ENCODE assay signal across 11 cellular contexts in genomic region chr3:197953325-197953724, GRCh38. TPM values are rescaled to one million over a fixed set of nuclear protein-coding genes. Genes with fewer than 3 reads are reported as not detected.
DNase-seq lines count a peak whose midpoint lies in the region; ATAC-seq and TF ChIP-seq lines count a peak whose summit lies in the region.
"Had no signal": no experiment of that assay in that cellular context is flagged by ENCODE, and none has a peak within 500 bp of the region (broad histone marks: within the 10 kb centered on the region; RNA-seq: fewer than 3 reads in every experiment).

No MANE protein-coding gene starts in this region.

- H3K27me3 Mint-ChIP-seq in activated CD8-positive, alpha-beta T cell treated with anti-CD3 and anti-CD28 coated beads for 36 hours = no peaks in the 10 kb centered on the region
- H3K27me3 Mint-ChIP-seq in memory B cell = no peaks in the 10 kb centered on the region

- H3K27me3 ChIP-seq in AG04450 (ENCODE audit: control insufficient read depth, insufficient read depth, low read length) = no peaks in the 10 kb centered on the region

- H3K9me3 Mint-ChIP-seq in activated CD8-positive, alpha-beta T cell treated with anti-CD3 and anti-CD28 coated beads for 36 hours = no peaks in the 10 kb centered on the region
- H3K9me3 Mint-ChIP-seq in memory B cell = no peaks in the 10 kb centered on the region

- H3K4me1 Mint-ChIP-seq in activated CD8-positive, alpha-beta T cell treated with anti-CD3 and anti-CD28 coated beads for 36 hours (ENCODE audit: low read depth) = peaks cover 48% of the 10 kb centered on the region
- peaks cover 20% of the 10 kb centered on the region for H3K4me1 Mint-ChIP-seq in memory B cell

- H3K4me3 ChIP-seq in AG04450 (ENCODE audit: low read depth, low read length) = peak overlapping the region; percentile 1; the same call in 1 of the 2 replicates

- H3K27ac Mint-ChIP-seq in activated CD8-positive, alpha-beta T cell treated with anti-CD3 and anti-CD28 coated beads for 36 hours = peak overlapping the region; percentile 82
- peak overlapping the region; percentile 51 for H3K27ac Mint-ChIP-seq in memory B cell

- intact Hi-C loops in activated CD8-positive, alpha-beta T cell treated with anti-CD3 and anti-CD28 coated beads for 36 hours (cut with micrococcal nuclease) = no loop called here

- no peak overlapping the region for H3K27ac ChIP-seq in AG04450 (ENCODE audit: low read depth, low read length)
- H3K27ac ChIP-seq: parathyroid adenoma had no signal

- POLR2A ChIA-PET in AG04450 (lab: Yijun Ruan, JAX) = no interaction called here
- POLR2A ChIA-PET in activated CD8-positive, alpha-beta T cell treated with anti-CD3 and anti-CD28 coated beads for 36 hours (lab: Charles Lee) = interaction anchor here (0.6 to 3.3 kb wide), 5 partner anchors 8 to 46 kb away, joined by 3 to 14 read pairs (median 3); no protein-coding TSS in a partner anchor

- peaks cover 74% of the 10 kb centered on the region for H3K36me3 Mint-ChIP-seq in activated CD8-positive, alpha-beta T cell treated with anti-CD3 and anti-CD28 coated beads for 36 hours (ENCODE audit: low read depth)
- H3K36me3 Mint-ChIP-seq in memory B cell = peaks cover 31% of the 10 kb centered on the region

- no peak for TF ChIP-seq CTCF in AG04450 (IDR thresholded peaks at IDR 0.05; ENCODE audit: low read depth, low read length)
- no peak for TF ChIP-seq CTCF in activated CD8-positive, alpha-beta T cell treated with anti-CD3 and anti-CD28 coated beads for 36 hours (IDR thresholded peaks at IDR 0.05)

- H3K9me3 ChIP-seq in AG04450 (ENCODE audit: control insufficient read depth, insufficient read depth, low read length) = no peaks in the 10 kb centered on the region

- peak; percentile 17 for ATAC-seq in activated CD8-positive, alpha-beta T cell treated with anti-CD3 and anti-CD28 coated beads for 36 hours
- ATAC-seq in memory B cell (ENCODE audit: low read depth) = no peak
- ATAC-seq in HG03354 (IDR thresholded peaks at IDR 0.05; ENCODE audit: poor library complexity, severe bottlenecking, unreplicated experiment) = no peak
- no peak for ATAC-seq in GM19035 (IDR thresholded peaks at IDR 0.05; ENCODE audit: unreplicated experiment)

- CTCF ChIA-PET in AG04450 (lab: Charles Lee) = no interaction called here
- CTCF ChIA-PET in activated CD8-positive, alpha-beta T cell treated with anti-CD3 and anti-CD28 coated beads for 36 hours (lab: Charles Lee) = interaction anchor here (2.2 kb wide), 1 partner anchor 48 kb away, joined by 11 read pairs; no protein-coding TSS in a partner anchor

- peak overlapping the region; percentile 95 for H3K4me3 Mint-ChIP-seq in activated CD8-positive, alpha-beta T cell treated with anti-CD3 and anti-CD28 coated beads for 36 hours
- no peak overlapping the region for H3K4me3 Mint-ChIP-seq in memory B cell

- DNase-seq in AG04450 (ENCODE audit: low read depth, low spot score) (no peak), ELR (ENCODE audit: low read depth) (peak; percentile 7), memory B cell (ENCODE audit: low spot score in 2 of 2) (no peak), SW480 (ENCODE audit: low spot score) (no peak)
- no peak for DNase-seq in activated CD8-positive, alpha-beta T cell treated with anti-CD3 and anti-CD28 coated beads for 36 hours
- no peak for DNase-seq in activated CD4-positive, CD25-positive, alpha-beta regulatory T cell treated with anti-CD3 and anti-CD28 coated beads, Interleukin-2, amount 50 U/mL, for 72 hours
- DNase-seq: DMS53, MV-4-11 had no signal

RNA-seq across cellular contexts. Expression of gene RPL35A, which starts 3.3 kb away (rescaled TPM):
- polyA plus RNA-seq in AG04450 (2011; rRNA removed) = 1,252 and 1,562 TPM in 2 replicates
- polyA minus RNA-seq in AG04450 (2011; rRNA and poly(A)+ RNA removed) = 125 and 159 TPM in 2 replicates
- total RNA-seq in activated CD8-positive, alpha-beta T cell treated with anti-CD3 and anti-CD28 coated beads for 36 hours = 1,000 to 10,000 TPM; 1,685 to 1,707 TPM

RNA-seq across cellular contexts. Expression of gene LMLN, which starts 6.7 kb away (rescaled TPM):
- polyA plus RNA-seq in AG04450 (2011; rRNA removed) = 5.1 and 6.4 TPM in 2 replicates
- polyA minus RNA-seq in AG04450 (2011; rRNA and poly(A)+ RNA removed) = 9.1 TPM in 2 replicates
- total RNA-seq in activated CD8-positive, alpha-beta T cell treated with anti-CD3 and anti-CD28 coated beads for 36 hours = 10 to 100 TPM in 1 of 2 experiments, 1 to 10 TPM in 1; 6.3 to 10.4 TPM
